In genomic region chr6:23081701-23082100, GRCh38 we compare ENCODE assay signal across 16 cellular contexts.
DNase-seq lines count a peak whose midpoint lies in the region; ATAC-seq, FAIRE-seq and TF ChIP-seq lines count a peak whose summit lies in the region.
"Had no signal": no experiment of that assay in that cellular context is flagged by ENCODE, and none has a peak within 500 bp of the region (broad histone marks: within the 10 kb centered on the region; RNA-seq: fewer than 3 reads in every experiment).

No MANE protein-coding gene starts in this region.

- H3K23ac ChIP-seq in H1 (ENCODE audit: insufficient read length): no peak overlapping the region

- DNase-seq in Daoy (ENCODE audit: low read depth) (peak; percentile 10), NB4 (ENCODE audit: low read depth) (peak; percentile 4), H1 (ENCODE audit: low read depth in 1 of 2, low spot score in 2 of 2) (no peak), neural crest cell (ENCODE audit: low read depth, low spot score) (no peak), AML-193 (lab: John Stamatoyannopoulos, UW) (no peak), COLO668 (lab: John Stamatoyannopoulos, UW; ENCODE audit: unreplicated experiment) (no peak)
- DNase-seq: activated CD4-positive, alpha-beta T cell treated with anti-CD3 and anti-CD28 coated beads, Interleukin-2, amount 50 U/mL, for 48 hours; CD4-positive, CD25-positive, alpha-beta regulatory T cell; NCI-H187 treated with DMSO at 0.1 percent for 48 hours; SHP77; stimulated activated CD4-positive, alpha-beta T cell treated with anti-CD3 and anti-CD28 coated beads, Interleukin-4, amount 100 ng/mL, for 4 hours; stimulated activated naive B cell treated with anti-CD40 and anti-IgM and Interleukin-4, amounts not matched to agents 10 μg/mL and 1 μg/mL and 100 μg/mL, for 72 hours; T-helper 9 cell had no signal

- TF ChIP-seq RAD21 in H1 (IDR thresholded peaks at IDR 0.05 in 1 of 2, conservative IDR thresholded peaks at IDR 0.05 in 1 of 2; ENCODE audit: low read depth in 2 of 2, low read length in 2 of 2): peak; percentile 55 to 56

- H3K4me3 ChIP-seq in NB4 (ENCODE audit: low read depth, low read length): no peak overlapping the region
- H3K4me3 ChIP-seq in H1 (ENCODE audit: extremely low read depth in 1 of 4, insufficient read depth in 2 of 4, low read depth in 3 of 4, low read length in 4 of 4): no peak overlapping the region
- H3K4me3 ChIP-seq: right atrium auricular region had no signal

- no peak overlapping the region for H3K56ac ChIP-seq in H1 (replicated peaks; ENCODE audit: insufficient read length, low read depth, low read length)

- H2AK5ac ChIP-seq in H1 (ENCODE audit: low read depth, low read length): no peak overlapping the region

- no peak for TF ChIP-seq POLR2A in NB4 (IDR thresholded peaks at IDR 0.05; ENCODE audit: extremely low read depth, insufficient read length)
- no peak for TF ChIP-seq POLR2A in H1 (IDR thresholded peaks at IDR 0.05; ENCODE audit: control extremely low read depth in 1 of 2, low read depth in 2 of 2, low read length in 2 of 2)

- H2BK5ac ChIP-seq in H1 (ENCODE audit: low read depth, low read length): no peak overlapping the region

- H3K27ac ChIP-seq in H1 (ENCODE audit: low read depth, low read length): no peak overlapping the region
- H3K27ac ChIP-seq: HL-60, right atrium auricular region had no signal

- H2BK15ac ChIP-seq in H1 (ENCODE audit: low read length): no peak overlapping the region

- H2BK120ac ChIP-seq in H1 (replicated peaks; ENCODE audit: low read depth, low read length): no peak overlapping the region

- H3K23me2 ChIP-seq in H1 (ENCODE audit: low read depth, low read length): no peaks in the 10 kb centered on the region

- H3K14ac ChIP-seq in H1 (ENCODE audit: insufficient read length): no peak overlapping the region

- H2AFZ ChIP-seq in H1 (ENCODE audit: low read length): no peak overlapping the region

- peak; percentile 19 for FAIRE-seq in H1 (lab: Jason Lieb, UNC)

- H2BK12ac ChIP-seq in H1 (ENCODE audit: low read depth, low read length): no peak overlapping the region

- H3K4me2 ChIP-seq in H1 (ENCODE audit: insufficient read depth in 1 of 2, low read depth in 2 of 2, low read length in 2 of 2): no peak overlapping the region

- ATAC-seq in activated T-helper 17 cell treated with anti-CD3 and anti-CD28 coated beads, Interleukin-2, amount 50 U/mL, for 72 hours (replicated peaks): no peak
- ATAC-seq: stimulated activated naive B cell treated with anti-CD40 and anti-IgM and Interleukin-4, amounts not matched to agents 10 μg/mL and 1 μg/mL and 100 μg/mL, for 72 hours had no signal

- 79% methylated on average over 1 of the region's 1 CpG; no CpG with 5 or more reads in 1 of the 2 experiments for WGBS in H1 (ENCODE audit: extremely low coverage in 1 of 2, insufficient coverage in 1 of 2, insufficient read length in 1 of 2, insufficient replicate concordance in 2 of 2, low coverage in 1 of 2, low lambda C conversion rate in 2 of 2, missing lambda C conversion rate in 1 of 2), 2 experiments

- H4K5ac ChIP-seq in H1 (ENCODE audit: insufficient read length, low read depth, low read length): no peak overlapping the region

- H3K36me3 Mint-ChIP-seq in neural crest cell (ENCODE audit: low read depth): peaks cover 3% of the 10 kb centered on the region
- no peaks in the 10 kb centered on the region for H3K36me3 Mint-ChIP-seq in activated T-helper 17 cell treated with anti-CD3 and anti-CD28 coated beads, Interleukin-2, amount 50 U/mL, for 72 hours (ENCODE audit: low read depth)
- H3K36me3 Mint-ChIP-seq: CD4-positive, CD25-positive, alpha-beta regulatory T cell; stimulated activated naive B cell treated with anti-CD40 and anti-IgM and Interleukin-4, amounts not matched to agents 10 μg/mL and 1 μg/mL and 100 μg/mL, for 72 hours had no signal

- no peaks in the 10 kb centered on the region for H3K36me3 ChIP-seq in H1 (ENCODE audit: control insufficient read depth in 2 of 4, insufficient read depth in 4 of 4, low read length in 3 of 4)
- H3K36me3 ChIP-seq: right atrium auricular region had no signal

- H3K4me1 ChIP-seq in H1 (replicated peaks in 1 of 4; ENCODE audit: control insufficient read depth in 3 of 4, insufficient read depth in 4 of 4, low read length in 3 of 4): no peaks in the 10 kb centered on the region
- H3K4me1 ChIP-seq: right atrium auricular region had no signal

- POLR2A ChIA-PET in H1 (lab: Charles Lee; ENCODE audit: partially characterized antibody): no interaction called here

- H3K4me3 Mint-ChIP-seq in neural crest cell: no peak overlapping the region
- no peak overlapping the region for H3K4me3 Mint-ChIP-seq in activated T-helper 17 cell treated with anti-CD3 and anti-CD28 coated beads, Interleukin-2, amount 50 U/mL, for 72 hours
- H3K4me3 Mint-ChIP-seq: CD4-positive, CD25-positive, alpha-beta regulatory T cell; stimulated activated naive B cell treated with anti-CD40 and anti-IgM and Interleukin-4, amounts not matched to agents 10 μg/mL and 1 μg/mL and 100 μg/mL, for 72 hours had no signal

- no peak overlapping the region for H3K9ac ChIP-seq in H1 (replicated peaks in 1 of 4; ENCODE audit: extremely low read depth in 1 of 4, low read depth in 3 of 4, low read length in 3 of 4)

- no peaks in the 10 kb centered on the region for H3K79me1 ChIP-seq in H1 (ENCODE audit: low read depth, low read length)

- H4K20me1 ChIP-seq in H1 (replicated peaks in 1 of 2; ENCODE audit: control insufficient read depth in 1 of 2, insufficient read depth in 2 of 2, low read length in 2 of 2): no peaks in the 10 kb centered on the region

- peaks cover 12% of the 10 kb centered on the region for H3K4me1 Mint-ChIP-seq in neural crest cell
- no peaks in the 10 kb centered on the region for H3K4me1 Mint-ChIP-seq in activated T-helper 17 cell treated with anti-CD3 and anti-CD28 coated beads, Interleukin-2, amount 50 U/mL, for 72 hours
- H3K4me1 Mint-ChIP-seq: CD4-positive, CD25-positive, alpha-beta regulatory T cell; stimulated activated naive B cell treated with anti-CD40 and anti-IgM and Interleukin-4, amounts not matched to agents 10 μg/mL and 1 μg/mL and 100 μg/mL, for 72 hours had no signal

- no peak overlapping the region for H2BK20ac ChIP-seq in H1 (ENCODE audit: low read length)

- no peak overlapping the region for H4K91ac ChIP-seq in H1 (replicated peaks; ENCODE audit: insufficient read length, low read length)

- TF ChIP-seq CTCF in NB4 (IDR thresholded peaks at IDR 0.05; ENCODE audit: low read depth, low read length) (no peak), H1 (IDR thresholded peaks at IDR 0.05; ENCODE audit: control extremely low read depth in 1 of 3, insufficient read depth in 1 of 3, low read depth in 1 of 3, low read length in 3 of 3) (peak in 2 of 3 experiments; percentile 27 to 65; a peak in 2 of 4 replicates), neural crest cell (conservative IDR thresholded peaks at IDR 0.05) (peak; percentile 53)

- no peak overlapping the region for H3K4ac ChIP-seq in H1 (replicated peaks; ENCODE audit: insufficient read length, low read depth, low read length)

- no peak for TF ChIP-seq EP300 in H1 (IDR thresholded peaks at IDR 0.05; ENCODE audit: borderline replicate concordance in 1 of 2, low read depth in 2 of 2, low read length in 2 of 2)

- CTCF ChIA-PET in H1 (lab: Charles Lee; ENCODE audit: partially characterized antibody): interaction anchor here (0.7 to 1.6 kb wide), 9 partner anchors 9 to 88 kb away, joined by 3 to 7 read pairs (median 4); no protein-coding TSS in a partner anchor

- no peak overlapping the region for H3K18ac ChIP-seq in H1 (ENCODE audit: extremely low read depth, low read length)

- peaks cover 0 to 1% (median 0%) of the 10 kb centered on the region in 4 experiments; a peak in 1 of 7 replicates for H3K27me3 ChIP-seq in H1 (replicated peaks in 1 of 4; ENCODE audit: control insufficient read depth in 3 of 4, extremely low read depth in 1 of 4, insufficient read depth in 3 of 4, low read length in 3 of 4)
- H3K27me3 ChIP-seq: right atrium auricular region had no signal

- H3K27ac Mint-ChIP-seq in neural crest cell (ENCODE audit: unreplicated experiment): no peak overlapping the region
- H3K27ac Mint-ChIP-seq in activated T-helper 17 cell treated with anti-CD3 and anti-CD28 coated beads, Interleukin-2, amount 50 U/mL, for 72 hours: no peak overlapping the region
- H3K27ac Mint-ChIP-seq: CD4-positive, CD25-positive, alpha-beta regulatory T cell; stimulated activated naive B cell treated with anti-CD40 and anti-IgM and Interleukin-4, amounts not matched to agents 10 μg/mL and 1 μg/mL and 100 μg/mL, for 72 hours had no signal

- H4K8ac ChIP-seq in H1 (ENCODE audit: extremely low read depth, insufficient read depth, low read length): no peak overlapping the region

- H3K27me3 Mint-ChIP-seq in neural crest cell (ENCODE audit: low read depth): no peaks in the 10 kb centered on the region
- H3K27me3 Mint-ChIP-seq in activated T-helper 17 cell treated with anti-CD3 and anti-CD28 coated beads, Interleukin-2, amount 50 U/mL, for 72 hours: no peaks in the 10 kb centered on the region
- H3K27me3 Mint-ChIP-seq: stimulated activated naive B cell treated with anti-CD40 and anti-IgM and Interleukin-4, amounts not matched to agents 10 μg/mL and 1 μg/mL and 100 μg/mL, for 72 hours had no signal

- H3K9me3 Mint-ChIP-seq in neural crest cell: peaks cover 4% of the 10 kb centered on the region
- H3K9me3 Mint-ChIP-seq in activated T-helper 17 cell treated with anti-CD3 and anti-CD28 coated beads, Interleukin-2, amount 50 U/mL, for 72 hours: peaks cover 3% of the 10 kb centered on the region

- H3K9me3 ChIP-seq in H1 (ENCODE audit: insufficient read depth in 2 of 2, low read depth in 1 of 2, low read length in 1 of 2): no peaks in the 10 kb centered on the region
- H3K9me3 ChIP-seq: right atrium auricular region had no signal

- H3K79me2 ChIP-seq in H1 (ENCODE audit: control insufficient read depth in 1 of 2, insufficient read depth in 2 of 2, low read length in 2 of 2): no peaks in the 10 kb centered on the region

TF ChIP-seq in H1, 55 proteins besides CTCF, POLR2A, EP300 and RAD21:
- TF ChIP-seq HDAC6 (IDR thresholded peaks at IDR 0.05; ENCODE audit: low read depth, low read length) (no peak), RXRA (IDR thresholded peaks at IDR 0.05; ENCODE audit: insufficient read depth, low read depth, low read length) (no peak), MAFK (IDR thresholded peaks at IDR 0.05; ENCODE audit: low read depth, low read length) (no peak), JUND (IDR thresholded peaks at IDR 0.05; ENCODE audit: low read length) (no peak), KDM1A (IDR thresholded peaks at IDR 0.05; ENCODE audit: borderline replicate concordance, low read length) (no peak), KDM5A (IDR thresholded peaks at IDR 0.05; ENCODE audit: low read length) (no peak), YY1 (IDR thresholded peaks at IDR 0.05; ENCODE audit: low read depth, low read length) (no peak)

Comparison
In these comparisons a context has a peak if more than half of its experiments do, and no peak if none do; other contexts are left out.
1. DNase-seq: peak in Daoy (single experiment) and NB4 (single experiment); none in H1 (0 of 2), neural crest cell (single experiment), AML-193 (0 of 2) and COLO668 (single experiment).